Comparison of ENCODE assay signal across 10 cellular contexts in the genomic region with DNA sequence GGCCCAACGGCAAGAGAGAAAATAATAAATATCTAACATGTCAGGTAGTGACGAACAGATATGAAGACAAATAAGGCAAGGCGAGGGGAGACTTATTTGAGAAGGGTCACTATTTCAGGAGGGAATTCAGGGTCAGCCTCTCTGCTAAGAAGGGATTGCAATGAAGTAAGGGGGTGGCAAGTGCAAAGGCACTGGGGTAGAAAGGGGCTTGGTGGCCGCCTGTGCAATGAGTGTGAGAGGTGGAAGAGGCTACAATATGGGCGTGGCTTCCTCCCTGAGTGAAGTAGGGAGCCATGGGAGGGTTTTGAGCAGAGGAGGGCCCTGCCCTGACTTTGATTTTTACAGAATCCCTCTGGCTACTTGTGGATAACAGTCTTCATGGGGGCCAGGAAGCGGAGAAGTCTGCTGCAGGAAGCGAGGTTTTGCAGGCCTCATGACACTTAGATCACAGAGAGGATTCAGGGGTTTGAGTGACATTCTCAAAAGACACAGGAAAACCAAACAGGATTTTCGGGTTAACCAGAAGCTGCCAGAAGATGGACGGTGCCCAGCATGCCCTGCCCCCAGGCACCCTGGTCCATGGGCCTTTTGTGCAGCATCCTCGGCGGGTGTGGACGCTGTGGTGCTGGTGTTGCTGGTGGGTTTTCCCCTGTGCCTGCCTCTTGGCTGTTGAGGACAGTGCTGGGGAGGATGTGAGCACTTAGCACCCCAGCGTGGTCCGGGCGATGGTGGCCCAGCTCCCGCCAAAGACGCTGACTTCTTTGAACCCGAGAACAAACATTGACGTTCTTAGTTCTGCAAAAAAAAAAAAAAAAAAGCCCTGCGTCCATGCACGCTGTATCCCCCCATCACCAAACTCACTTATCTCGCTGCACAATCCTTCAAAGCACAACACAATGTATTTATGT.
DNase-seq lines count a peak whose midpoint lies in the region; ATAC-seq and TF ChIP-seq lines count a peak whose summit lies in the region.
"Had no signal": no experiment of that assay in that cellular context is flagged by ENCODE, and none has a peak within 500 bp of the region (broad histone marks: within the 10 kb centered on the region; RNA-seq: fewer than 3 reads in every experiment).

No MANE protein-coding gene starts in this region.

- H3K9me3 ChIP-seq in naive thymus-derived CD4-positive, alpha-beta T cell (ENCODE audit: control insufficient read depth in 2 of 3, low read length in 3 of 3), result no peaks in the 10 kb centered on the region
- no peaks in the 10 kb centered on the region for H3K9me3 ChIP-seq in upper lobe of right lung
- H3K9me3 ChIP-seq in transverse colon, result no peaks in the 10 kb centered on the region
- H3K9me3 ChIP-seq: esophagus squamous epithelium had no signal

- peak overlapping the region; percentile 40 to 71 for H3K4me3 Mint-ChIP-seq in activated T-cell treated with anti-CD3 and anti-CD28 coated beads, Interleukin-2, amount 50 U/mL, for 72 hours
- peak overlapping the region; percentile 38 to 76 (median 61) for H3K4me3 Mint-ChIP-seq in naive thymus-derived CD4-positive, alpha-beta T cell

- peak; percentile 88 to 91 for ATAC-seq in activated T-cell treated with anti-CD3 and anti-CD28 coated beads, Interleukin-2, amount 50 U/mL, for 72 hours (replicated peaks in 1 of 2)
- peak; percentile 93 for ATAC-seq in naive thymus-derived CD4-positive, alpha-beta T cell
- ATAC-seq in upper lobe of right lung (peak; percentile 50), HG02840 (IDR thresholded peaks at IDR 0.05; ENCODE audit: low FRiP score, unreplicated experiment) (no peak)

- no peaks in the 10 kb centered on the region for H3K27me3 Mint-ChIP-seq in activated T-cell treated with anti-CD3 and anti-CD28 coated beads, Interleukin-2, amount 50 U/mL, for 72 hours (ENCODE audit: low read depth)
- no peaks in the 10 kb centered on the region for H3K27me3 Mint-ChIP-seq in naive thymus-derived CD4-positive, alpha-beta T cell

- H3K36me3 ChIP-seq in naive thymus-derived CD4-positive, alpha-beta T cell (ENCODE audit: control insufficient read depth in 2 of 3, insufficient read depth in 3 of 3, low read length in 3 of 3), result no peaks in the 10 kb centered on the region
- H3K36me3 ChIP-seq in upper lobe of right lung, result no peaks in the 10 kb centered on the region
- no peaks in the 10 kb centered on the region for H3K36me3 ChIP-seq in transverse colon
- H3K36me3 ChIP-seq: esophagus squamous epithelium had no signal

- TF ChIP-seq CTCF in upper lobe of right lung (IDR thresholded peaks at IDR 0.05) (no peak), transverse colon (IDR thresholded peaks at IDR 0.05) (no peak)

- intact Hi-C loops in naive thymus-derived CD4-positive, alpha-beta T cell (cut with micrococcal nuclease), result loop anchor here (1.0 to 5.0 kb wide), 3 partner anchors 47 to 195 kb away; a partner anchor contains a TSS
- intact Hi-C loops in upper lobe of right lung (cut with DNase I) (no loop called here), transverse colon (cut with DNase I; ENCODE audit: low total_unique reads) (loop anchor here (1.0 kb wide), 1 partner anchor 21 kb away; no protein-coding TSS in a partner anchor)

- H3K4me1 Mint-ChIP-seq in activated T-cell treated with anti-CD3 and anti-CD28 coated beads, Interleukin-2, amount 50 U/mL, for 72 hours (ENCODE audit: low read depth), result peaks cover 94% of the 10 kb centered on the region
- H3K4me1 Mint-ChIP-seq in naive thymus-derived CD4-positive, alpha-beta T cell, result peaks cover 46 to 71% (median 59%) of the 10 kb centered on the region in 7 donors

- no peaks in the 10 kb centered on the region for H3K27me3 ChIP-seq in naive thymus-derived CD4-positive, alpha-beta T cell (ENCODE audit: control insufficient read depth in 2 of 2, insufficient read depth in 2 of 2, low read length in 2 of 2)
- H3K27me3 ChIP-seq in upper lobe of right lung (no peaks in the 10 kb centered on the region), transverse colon (no peaks in the 10 kb centered on the region)
- H3K27me3 ChIP-seq: esophagus squamous epithelium had no signal

- no peak for TF ChIP-seq EP300 in transverse colon (IDR thresholded peaks at IDR 0.05; ENCODE audit: low read depth)

- H3K27ac ChIP-seq in naive thymus-derived CD4-positive, alpha-beta T cell (ENCODE audit: low read depth, low read length), result no peak overlapping the region
- H3K27ac ChIP-seq in upper lobe of right lung (no peak overlapping the region), transverse colon (peak overlapping the region in 1 of 4 donors; percentile 26)
- H3K27ac ChIP-seq: esophagus squamous epithelium had no signal

- WGBS in transverse colon (ENCODE audit: low coverage in 1 of 2), 2 donors, result 61 to 66% methylated on average over 10 to 22 of the region's 22 CpGs

- peak; percentile 22 to 31 (median 26) for DNase-seq in stimulated activated CD4-positive, alpha-beta T cell treated with anti-CD3 and anti-CD28 coated beads, Interleukin-12 subunit alpha, Interleukin-12 subunit beta, amount 100 ng/mL, for 48 hours (ENCODE audit: low read depth in 2 of 3, low spot score in 1 of 3)
- DNase-seq in stimulated activated CD4-positive, alpha-beta T cell treated with anti-CD3 and anti-CD28 coated beads, Interleukin-12 subunit alpha, Interleukin-12 subunit beta, amount 100 ng/mL, for 4 hours, result no peak
- peak; percentile 69 to 73 for DNase-seq in activated T-cell treated with anti-CD3 and anti-CD28 coated beads, Interleukin-2, amount 50 U/mL, for 72 hours
- DNase-seq in naive thymus-derived CD4-positive, alpha-beta T cell, result peak; percentile 36 to 78 (median 64)
- DNase-seq in upper lobe of right lung (no peak), NCI-H1092 (lab: John Stamatoyannopoulos, UW) (no peak), transverse colon (no peak)
- DNase-seq: esophagus squamous epithelium, GOT3 had no signal

- TF ChIP-seq POLR2A in transverse colon (IDR thresholded peaks at IDR 0.05), result no peak

- no peaks in the 10 kb centered on the region for H3K36me3 Mint-ChIP-seq in activated T-cell treated with anti-CD3 and anti-CD28 coated beads, Interleukin-2, amount 50 U/mL, for 72 hours (ENCODE audit: insufficient read depth in 2 of 2)
- peaks cover 0 to 4% (median 0%) of the 10 kb centered on the region in 5 donors for H3K36me3 Mint-ChIP-seq in naive thymus-derived CD4-positive, alpha-beta T cell

- H3K27ac Mint-ChIP-seq in activated T-cell treated with anti-CD3 and anti-CD28 coated beads, Interleukin-2, amount 50 U/mL, for 72 hours, result peak overlapping the region; percentile 4
- peak overlapping the region; percentile 51 to 90 (median 84) for H3K27ac Mint-ChIP-seq in naive thymus-derived CD4-positive, alpha-beta T cell

- peaks cover 26 to 37% of the 10 kb centered on the region in 2 donors for H3K4me1 ChIP-seq in naive thymus-derived CD4-positive, alpha-beta T cell (ENCODE audit: control insufficient read depth in 2 of 2, insufficient read depth in 2 of 2, low read length in 2 of 2)
- peaks cover 40% of the 10 kb centered on the region for H3K4me1 ChIP-seq in upper lobe of right lung
- H3K4me1 ChIP-seq in transverse colon, result peaks cover 16 to 67% (median 44%) of the 10 kb centered on the region in 4 donors

- POLR2A ChIA-PET in naive thymus-derived CD4-positive, alpha-beta T cell (lab: Charles Lee), result no interaction called here

- CTCF ChIA-PET in naive thymus-derived CD4-positive, alpha-beta T cell (lab: Charles Lee), result interaction anchor here (1.6 kb wide), 1 partner anchor 76 kb away, joined by 5 read pairs; no protein-coding TSS in a partner anchor

- no peaks in the 10 kb centered on the region for H3K9me3 Mint-ChIP-seq in activated T-cell treated with anti-CD3 and anti-CD28 coated beads, Interleukin-2, amount 50 U/mL, for 72 hours
- no peaks in the 10 kb centered on the region for H3K9me3 Mint-ChIP-seq in naive thymus-derived CD4-positive, alpha-beta T cell

- no peak overlapping the region for H3K4me3 ChIP-seq in naive thymus-derived CD4-positive, alpha-beta T cell (ENCODE audit: low read length)
- H3K4me3 ChIP-seq in upper lobe of right lung (no peak overlapping the region), transverse colon (no peak overlapping the region)
- H3K4me3 ChIP-seq: esophagus squamous epithelium had no signal

- in situ Hi-C loops in transverse colon (cut with MboI; ENCODE audit: low pct_ligation_motif_present in 1 of 4, low pct_unique_long_range_greater_than_20kb in 1 of 4, low sequenced_read_pairs in 3 of 4), result no loop called here

Comparison
In these comparisons a context has a peak if more than half of its experiments do, and no peak if none do; other contexts are left out.
1. DNase-seq: peak in stimulated activated CD4-positive, alpha-beta T cell treated with anti-CD3 and anti-CD28 coated beads, Interleukin-12 subunit alpha, Interleukin-12 subunit beta, amount 100 ng/mL, for 48 hours (3 of 3), activated T-cell treated with anti-CD3 and anti-CD28 coated beads, Interleukin-2, amount 50 U/mL, for 72 hours (2 of 2) and naive thymus-derived CD4-positive, alpha-beta T cell (9 of 9); none in stimulated activated CD4-positive, alpha-beta T cell treated with anti-CD3 and anti-CD28 coated beads, Interleukin-12 subunit alpha, Interleukin-12 subunit beta, amount 100 ng/mL, for 4 hours (single experiment), upper lobe of right lung (single experiment), NCI-H1092 (single experiment) and transverse colon (single experiment).